In genomic region chr3:60365360-60365759, GRCh38 we compare ENCODE assay signal across 14 cellular contexts.
DNase-seq lines count a peak whose midpoint lies in the region; ATAC-seq, FAIRE-seq and TF ChIP-seq lines count a peak whose summit lies in the region.
"Had no signal": no experiment of that assay in that cellular context is flagged by ENCODE, and none has a peak within 500 bp of the region (broad histone marks: within the 10 kb centered on the region; RNA-seq: fewer than 3 reads in every experiment).

No MANE protein-coding gene starts in this region.

- POLR2A ChIA-PET in RWPE1 (lab: Yijun Ruan, JAX; ENCODE audit: low non-redundant PET): no interaction called here

- FAIRE-seq in D721Med (lab: Jason Lieb, UNC): no peak
- FAIRE-seq: keratinocyte had no signal

- TF ChIP-seq POLR2A in GM18505 (IDR thresholded peaks at IDR 0.05; ENCODE audit: borderline replicate concordance, extremely low read depth, insufficient read depth, insufficient read length): no peak

- H3K27ac ChIP-seq in RWPE1: no peak overlapping the region

- in situ Hi-C loops in ACHN (cut with HindIII; ENCODE audit: low pct_ligation_motif_present, low pct_unique_long_range_greater_than_20kb, low sequenced_read_pairs): no loop called here

- peak; percentile 63 to 96 for ATAC-seq in activated naive CD4-positive, alpha-beta T cell treated with anti-CD3 and anti-CD28 coated beads, Interleukin-2, amount 50 U/mL, for 72 hours
- ATAC-seq in GM18505 (IDR thresholded peaks at IDR 0.05; ENCODE audit: unreplicated experiment): no peak
- ATAC-seq: effector memory CD8-positive, alpha-beta T cell; T-cell had no signal

- CTCF ChIA-PET in RWPE1 (lab: Yijun Ruan, JAX): no interaction called here

- no peak for DNase-seq in activated naive CD4-positive, alpha-beta T cell treated with anti-CD3 and anti-CD28 coated beads, Interleukin-2, amount 50 U/mL, for 72 hours (ENCODE audit: low spot score in 2 of 2)
- no peak for DNase-seq in activated naive CD4-positive, alpha-beta T cell treated with Interleukin-2 at 50 U/mL for 16 hours
- DNase-seq in RWPE1 (ENCODE audit: low spot score) (peak; percentile 7), fibroblast of pulmonary artery (ENCODE audit: low read depth) (peak; percentile 8), D721Med (ENCODE audit: insufficient read length, low spot score) (no peak), ACHN (no peak)
- no peak for DNase-seq in stimulated activated CD4-positive, alpha-beta T cell treated with anti-CD3 and anti-CD28 coated beads, Interleukin-12 subunit alpha, Interleukin-12 subunit beta, amount 100 ng/mL, for 4 hours
- DNase-seq: activated CD4-positive, alpha-beta T cell treated with anti-CD3 and anti-CD28 coated beads for 4 hours; effector memory CD8-positive, alpha-beta T cell; NCI-H2107; T-cell had no signal

- H3K27ac Mint-ChIP-seq in activated naive CD4-positive, alpha-beta T cell treated with anti-CD3 and anti-CD28 coated beads, Interleukin-2, amount 50 U/mL, for 72 hours: no peak overlapping the region
- H3K27ac Mint-ChIP-seq: effector memory CD8-positive, alpha-beta T cell; T-cell had no signal

- TF ChIP-seq CTCF in RWPE1 (conservative IDR thresholded peaks at IDR 0.05; ENCODE audit: low read depth) (no peak), fibroblast of pulmonary artery (IDR thresholded peaks at IDR 0.05; ENCODE audit: low read length, missing control alignments) (no peak), D721Med (IDR thresholded peaks at IDR 0.05; ENCODE audit: insufficient read depth, missing control alignments) (no peak)

- H3K4me3 ChIP-seq in fibroblast of pulmonary artery (replicated peaks; ENCODE audit: low read depth, low read length): no peak overlapping the region
- H3K4me3 ChIP-seq: smooth muscle cell had no signal

- peaks cover 1 to 6% of the 10 kb centered on the region in 2 donors for H3K9me3 Mint-ChIP-seq in activated naive CD4-positive, alpha-beta T cell treated with anti-CD3 and anti-CD28 coated beads, Interleukin-2, amount 50 U/mL, for 72 hours
- H3K9me3 Mint-ChIP-seq: effector memory CD8-positive, alpha-beta T cell; T-cell had no signal

- peaks cover 5 to 7% of the 10 kb centered on the region in 2 donors for H3K36me3 Mint-ChIP-seq in activated naive CD4-positive, alpha-beta T cell treated with anti-CD3 and anti-CD28 coated beads, Interleukin-2, amount 50 U/mL, for 72 hours
- H3K36me3 Mint-ChIP-seq: T-cell had no signal

Comparison
In these comparisons a context has a peak if more than half of its experiments do, and no peak if none do; other contexts are left out.
1. DNase-seq: peak in RWPE1 (single experiment) and fibroblast of pulmonary artery (single experiment); none in activated naive CD4-positive, alpha-beta T cell treated with anti-CD3 and anti-CD28 coated beads, Interleukin-2, amount 50 U/mL, for 72 hours (0 of 2), activated naive CD4-positive, alpha-beta T cell treated with Interleukin-2 at 50 U/mL for 16 hours (single experiment), stimulated activated CD4-positive, alpha-beta T cell treated with anti-CD3 and anti-CD28 coated beads, Interleukin-12 subunit alpha, Interleukin-12 subunit beta, amount 100 ng/mL, for 4 hours (single experiment), D721Med (single experiment) and ACHN (single experiment).